9 cellular contexts compared by ENCODE assay signal in the genomic region with DNA sequence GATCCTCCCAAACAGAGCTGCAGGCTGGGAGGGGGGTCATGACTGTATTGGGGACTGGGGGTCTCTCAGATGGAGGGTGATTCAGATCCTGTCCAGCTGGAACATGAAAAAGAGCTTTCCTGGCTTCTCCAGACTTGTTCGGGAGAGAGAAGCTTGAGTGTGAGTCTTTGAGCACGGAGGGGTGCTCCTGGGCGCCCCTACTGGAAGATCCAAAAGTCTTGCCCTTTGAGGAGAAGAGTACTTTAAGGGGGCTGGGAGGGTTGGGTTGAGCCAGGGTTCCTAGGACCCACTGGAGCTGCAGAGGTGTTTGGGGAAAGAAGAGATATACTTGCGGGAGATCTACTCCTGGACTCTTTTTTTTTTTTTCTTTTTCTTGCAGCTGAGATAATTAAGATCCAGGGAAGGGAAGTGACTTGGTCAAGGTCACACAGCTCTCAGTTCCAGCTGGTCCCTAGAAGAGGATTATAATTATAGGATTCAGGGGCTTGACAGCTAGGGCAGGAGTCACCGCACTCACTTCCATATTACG. TPM values are rescaled to one million over a fixed set of nuclear protein-coding genes. Genes with fewer than 3 reads are reported as not detected.
DNase-seq lines count a peak whose midpoint lies in the region; ATAC-seq and TF ChIP-seq lines count a peak whose summit lies in the region.
"Had no signal": no experiment of that assay in that cellular context is flagged by ENCODE, and none has a peak within 500 bp of the region (broad histone marks: within the 10 kb centered on the region; RNA-seq: fewer than 3 reads in every experiment).

No MANE protein-coding gene starts in this region.

- no peak overlapping the region for H2AFZ ChIP-seq in H9 (ENCODE audit: low read length)

- no peak overlapping the region for H2BK5ac ChIP-seq in H9 (ENCODE audit: insufficient read length, low read length)

- H3K27me3 ChIP-seq in H9 (ENCODE audit: insufficient read depth, low read length) (peaks cover 5% of the 10 kb centered on the region; the same call in 1 of the 2 replicates), layer of hippocampus (ENCODE audit: control insufficient read depth, insufficient read depth, low read length) (no peaks in the 10 kb centered on the region), stomach smooth muscle (ENCODE audit: control insufficient read depth in 1 of 2, insufficient read depth in 2 of 2, low read length in 2 of 2) (no peaks in the 10 kb centered on the region)

- H3K9me3 Mint-ChIP-seq in CD14-positive monocyte (peaks cover 0 to 5% (median 0%) of the 10 kb centered on the region in 7 donors), H9 (no peaks in the 10 kb centered on the region)

- peaks cover 26% of the 10 kb centered on the region for H3K23me2 ChIP-seq in H9 (ENCODE audit: insufficient read length, low read depth, low read length, poor library complexity, severe bottlenecking)

- no peak overlapping the region for H2BK120ac ChIP-seq in H9 (ENCODE audit: low read depth, low read length, poor library complexity, severe bottlenecking)

- peak overlapping the region; percentile 68 for H3K4me2 ChIP-seq in H9 (ENCODE audit: insufficient read depth, insufficient read length, low read length)

- H2AK5ac ChIP-seq in H9 (ENCODE audit: insufficient read length, low read length), result no peak overlapping the region

- no peak overlapping the region for H3K27ac ChIP-seq in H9 (ENCODE audit: insufficient read length, low read depth, low read length)
- H3K27ac ChIP-seq in layer of hippocampus (ENCODE audit: low read depth, low read length), result peak overlapping the region; percentile 38
- peak overlapping the region; percentile 84 for H3K27ac ChIP-seq in stomach smooth muscle (ENCODE audit: low read length)

- H3K4me1 ChIP-seq in H9 (ENCODE audit: insufficient read depth, low read length) (peaks cover 8% of the 10 kb centered on the region; the same call in 1 of the 2 replicates), stomach smooth muscle (ENCODE audit: control insufficient read depth, insufficient read depth, low read length) (peaks cover 91% of the 10 kb centered on the region)

- H2BK15ac ChIP-seq in H9 (ENCODE audit: low read depth, low read length), result no peak overlapping the region

- peaks cover 4% of the 10 kb centered on the region for H4K20me1 ChIP-seq in H9 (ENCODE audit: control insufficient read depth, insufficient read depth, insufficient read length)

- TF ChIP-seq CTCF in CD14-positive monocyte (IDR thresholded peaks at IDR 0.05) (peak; percentile 77), H9 (conservative IDR thresholded peaks at IDR 0.05) (peak; percentile 63)

- no peak overlapping the region for H2BK12ac ChIP-seq in H9 (ENCODE audit: insufficient read length, low read depth, low read length)

- no peak overlapping the region for H3T11ph ChIP-seq in H9 (ENCODE audit: low read length)

- H3K36me3 Mint-ChIP-seq in CD14-positive monocyte (peaks cover 19 to 38% of the 10 kb centered on the region in 2 donors), H9 (ENCODE audit: insufficient read depth in 1 of 3, low read depth in 3 of 3) (no peaks in the 10 kb centered on the region; a peak in 1 of 7 replicates)

- no peaks in the 10 kb centered on the region for H3K36me3 ChIP-seq in stomach smooth muscle (ENCODE audit: control insufficient read depth in 2 of 2, insufficient read depth in 2 of 2, low read length in 2 of 2)

- H3K4me1 Mint-ChIP-seq in CD14-positive monocyte, result peaks cover 54% of the 10 kb centered on the region
- H3K4me1 Mint-ChIP-seq in H9, result peaks cover 59 to 80% of the 10 kb centered on the region in 2 experiments

- ATAC-seq in SK-N-SH treated with all-trans-retinoic acid at 6 μM for 48 hours (peak; percentile 54), GM21390 (IDR thresholded peaks at IDR 0.05; ENCODE audit: unreplicated experiment) (no peak)

- no peak for DNase-seq in CD14-positive monocyte (ENCODE audit: low spot score)
- peak; percentile 85 for DNase-seq in H9
- peak; percentile 80 for DNase-seq in cerebellar cortex (ENCODE audit: low spot score)
- DNase-seq in GM19240 (ENCODE audit: insufficient read length, low spot score), result no peak

- peak overlapping the region; percentile 96 to 100 (median 99) for H3K27ac Mint-ChIP-seq in CD14-positive monocyte
- peak overlapping the region in 1 of 3 experiments; percentile 80; a peak in 3 of 7 replicates for H3K27ac Mint-ChIP-seq in H9

- H4K8ac ChIP-seq in H9 (replicated peaks; ENCODE audit: insufficient read length, low read depth, low read length), result no peak overlapping the region

- H3K23ac ChIP-seq in H9 (ENCODE audit: insufficient read length, low read depth, low read length), result no peak overlapping the region

- no peaks in the 10 kb centered on the region; the same call in 1 of the 2 replicates for H3K79me2 ChIP-seq in H9 (ENCODE audit: insufficient read depth, low read length)

- H2BK20ac ChIP-seq in H9 (ENCODE audit: low read depth, low read length, poor library complexity, severe bottlenecking), result no peak overlapping the region

- H3K18ac ChIP-seq in H9 (ENCODE audit: insufficient read length, low read depth, low read length), result no peak overlapping the region

- H4K5ac ChIP-seq in H9 (ENCODE audit: insufficient read length, low read depth, low read length), result no peak overlapping the region

- no peak overlapping the region for H3K56ac ChIP-seq in H9 (ENCODE audit: insufficient read length, low read depth, low read length)

- H3K14ac ChIP-seq in H9 (ENCODE audit: insufficient read depth, low read length), result no peak overlapping the region

- H3K9ac ChIP-seq in H9 (ENCODE audit: extremely low read depth, insufficient read length, low read length), result no peak overlapping the region
- H3K9ac ChIP-seq in stomach smooth muscle (ENCODE audit: low read length in 2 of 2), result peak overlapping the region; percentile 71 to 75

- H3K79me1 ChIP-seq in H9 (ENCODE audit: insufficient read depth, low read depth, low read length, poor library complexity, severe bottlenecking), result no peaks in the 10 kb centered on the region

- intact Hi-C loops in CD14-positive monocyte (cut with micrococcal nuclease), result loop anchor here in 1 of 2 donors (2.0 kb wide), 1 partner anchor 15 kb away; no protein-coding TSS in a partner anchor

- H3K4me3 ChIP-seq in stomach smooth muscle (ENCODE audit: low read length in 2 of 2), result peak overlapping the region; percentile 85 to 90

- H4K91ac ChIP-seq in H9 (ENCODE audit: insufficient read length, low read depth, low read length), result no peak overlapping the region

- no peak overlapping the region for H3K4ac ChIP-seq in H9 (ENCODE audit: low read depth, low read length)

- WGBS in H9 (ENCODE audit: extremely low coverage, insufficient read length, low lambda C conversion rate), result no CpG with 5 or more reads among the region's 6 CpGs

- H3K9me3 ChIP-seq in H9 (ENCODE audit: control insufficient read depth, low read depth, low read length), result no peaks in the 10 kb centered on the region
- no peaks in the 10 kb centered on the region for H3K9me3 ChIP-seq in stomach smooth muscle (ENCODE audit: control insufficient read depth in 2 of 2, low read length in 2 of 2)

- H3K27me3 Mint-ChIP-seq in CD14-positive monocyte (ENCODE audit: low read depth in 3 of 3) (peaks cover 0 to 11% (median 4%) of the 10 kb centered on the region in 3 donors), H9 (ENCODE audit: low read depth) (peaks cover 60% of the 10 kb centered on the region)

- H3K4me3 Mint-ChIP-seq in CD14-positive monocyte, result peak overlapping the region; percentile 95 to 99
- peak overlapping the region; percentile 80 to 94 for H3K4me3 Mint-ChIP-seq in H9

TF ChIP-seq in SK-N-SH treated with all-trans-retinoic acid at 6 μM for 48 hours, 23 proteins besides CTCF, POLR2A, EP300 and RAD21:
- TF ChIP-seq CREB5 (CRISPR knock-in tag; IDR thresholded peaks at IDR 0.05; ENCODE audit: low read depth) (0 out of 2 replicates have a peak, but pooled peaks have one; percentile 24), ZNF8 (CRISPR knock-in tag; IDR thresholded peaks at IDR 0.05) (no peak)

RNA-seq across cellular contexts. Expression of gene RARA, which starts 8.4 kb away (rescaled TPM):
- 10 to 100 TPM; 14.9 to 29.4 TPM for polyA plus RNA-seq in CD14-positive monocyte
- 16.7 and 17.6 TPM in 2 replicates for total RNA-seq in H9 (2021)

RNA-seq across cellular contexts. Expression of gene CDC6, which starts 29.7 kb away (rescaled TPM):
- polyA plus RNA-seq in CD14-positive monocyte, result under 1 TPM in 1 of 2 donors, not detected in 1; 0.11 TPM
- total RNA-seq in H9 (2021), result 131 and 141 TPM in 2 replicates

RNA-seq across cellular contexts. Expression of gene GJD3, which starts 47.1 kb away (rescaled TPM):
- polyA plus RNA-seq in CD14-positive monocyte, result not detected
- total RNA-seq in H9 (2021), result not detected in 2 replicates
- total RNA-seq: temporal lobe had no signal

Comparison
In these comparisons a context has a peak if more than half of its experiments do, and no peak if none do; other contexts are left out.
1. DNase-seq: peak in H9 (single experiment) and cerebellar cortex (single experiment); none in CD14-positive monocyte (single experiment) and GM19240 (single experiment).